19 cellular contexts compared by ENCODE assay signal in the genomic region with DNA sequence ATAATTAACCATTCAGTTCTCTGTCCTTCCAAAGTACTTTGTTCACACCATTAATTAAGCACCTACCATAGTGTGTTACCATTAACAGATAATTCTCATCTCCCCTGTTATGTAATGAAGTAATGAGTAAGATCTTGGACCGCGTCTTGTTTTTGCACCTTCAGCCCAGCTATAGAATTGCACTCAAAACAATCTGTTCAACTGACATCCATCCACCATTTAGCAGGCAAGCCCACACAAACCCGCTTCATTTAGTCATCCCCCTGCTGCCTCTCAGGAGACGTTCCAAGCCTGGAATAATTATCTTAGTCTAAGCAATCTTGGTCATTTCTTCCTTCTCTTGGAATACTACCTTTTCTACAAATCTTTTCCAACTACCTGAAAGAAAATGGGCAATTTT.
DNase-seq lines count a peak whose midpoint lies in the region; ATAC-seq lines count a peak whose summit lies in the region.
"Had no signal": no experiment of that assay in that cellular context is flagged by ENCODE, and none has a peak within 500 bp of the region (broad histone marks: within the 10 kb centered on the region; RNA-seq: fewer than 3 reads in every experiment).

No MANE protein-coding gene starts in this region.

- no peak for ATAC-seq in central memory CD8-positive, alpha-beta T cell (replicated peaks; ENCODE audit: extremely low read depth, poor library complexity, severe bottlenecking)
- ATAC-seq in naive thymus-derived CD8-positive, alpha-beta T cell: no peak
- ATAC-seq in GM21737 (IDR thresholded peaks at IDR 0.05; ENCODE audit: unreplicated experiment) (no peak), HG02642 (IDR thresholded peaks at IDR 0.05; ENCODE audit: poor library complexity, unreplicated experiment) (no peak)
- ATAC-seq: A549, body of pancreas, heart right ventricle, left lung, upper lobe of right lung had no signal

- peaks cover 29% of the 10 kb centered on the region for H3K4me1 Mint-ChIP-seq in activated CD4-positive, alpha-beta T cell treated with anti-CD3 and anti-CD28 coated beads, Interleukin-2, amount 10 ng/mL, durations not matched to agents 24 days and 14 days
- peaks cover 27% of the 10 kb centered on the region for H3K4me1 Mint-ChIP-seq in activated CD4-positive, alpha-beta T cell treated with anti-CD3 and anti-CD28 coated beads, Interleukin-2, amount 10 ng/mL, durations not matched to agents 7 days and 5 days
- peaks cover 26% of the 10 kb centered on the region for H3K4me1 Mint-ChIP-seq in central memory CD8-positive, alpha-beta T cell
- H3K4me1 Mint-ChIP-seq in naive thymus-derived CD8-positive, alpha-beta T cell: peaks cover 10 to 26% (median 13%) of the 10 kb centered on the region in 4 donors

- H3K4me3 Mint-ChIP-seq in activated CD4-positive, alpha-beta T cell treated with anti-CD3 and anti-CD28 coated beads, Interleukin-2, amount 10 ng/mL, durations not matched to agents 24 days and 14 days: no peak overlapping the region
- no peak overlapping the region for H3K4me3 Mint-ChIP-seq in activated CD4-positive, alpha-beta T cell treated with anti-CD3 and anti-CD28 coated beads, Interleukin-2, amount 10 ng/mL, durations not matched to agents 7 days and 5 days
- no peak overlapping the region for H3K4me3 Mint-ChIP-seq in central memory CD8-positive, alpha-beta T cell
- H3K4me3 Mint-ChIP-seq in naive thymus-derived CD8-positive, alpha-beta T cell: no peak overlapping the region

- POLR2A ChIA-PET in activated CD4-positive, alpha-beta T cell treated with anti-CD3 and anti-CD28 coated beads, Interleukin-2, amount 10 ng/mL, durations not matched to agents 7 days and 5 days (lab: Charles Lee): no interaction called here
- POLR2A ChIA-PET in naive thymus-derived CD8-positive, alpha-beta T cell (lab: Charles Lee): interaction anchor here (0.6 to 1.8 kb wide), 2 partner anchors 31 to 47 kb away, joined by 3 to 4 read pairs; no protein-coding TSS in a partner anchor

- CTCF ChIA-PET in activated CD4-positive, alpha-beta T cell treated with anti-CD3 and anti-CD28 coated beads, Interleukin-2, amount 10 ng/mL, durations not matched to agents 7 days and 5 days (lab: Charles Lee): interaction anchor here (0.6 kb wide), 1 partner anchor 169 kb away, joined by 4 read pairs; no protein-coding TSS in a partner anchor

- peaks cover 4% of the 10 kb centered on the region for H3K9me3 Mint-ChIP-seq in activated CD4-positive, alpha-beta T cell treated with anti-CD3 and anti-CD28 coated beads, Interleukin-2, amount 10 ng/mL, durations not matched to agents 24 days and 14 days
- no peaks in the 10 kb centered on the region for H3K9me3 Mint-ChIP-seq in activated CD4-positive, alpha-beta T cell treated with anti-CD3 and anti-CD28 coated beads, Interleukin-2, amount 10 ng/mL, durations not matched to agents 7 days and 5 days
- H3K9me3 Mint-ChIP-seq in central memory CD8-positive, alpha-beta T cell: no peaks in the 10 kb centered on the region
- H3K9me3 Mint-ChIP-seq in naive thymus-derived CD8-positive, alpha-beta T cell: no peaks in the 10 kb centered on the region

- DNase-seq in activated CD4-positive, alpha-beta T cell treated with anti-CD3 and anti-CD28 coated beads, Interleukin-2, amount 10 ng/mL, durations not matched to agents 24 days and 14 days: no peak
- no peak for DNase-seq in activated CD4-positive, alpha-beta T cell treated with anti-CD3 and anti-CD28 coated beads, Interleukin-2, amount 10 ng/mL, durations not matched to agents 7 days and 5 days
- DNase-seq in NCI-H446 treated with DMSO at 0.1 percent for 48 hours (lab: John Stamatoyannopoulos, UW): peak; percentile 56
- DNase-seq in central memory CD8-positive, alpha-beta T cell (ENCODE audit: low spot score in 2 of 2): no peak
- no peak for DNase-seq in naive thymus-derived CD8-positive, alpha-beta T cell
- DNase-seq in GM19240 (ENCODE audit: insufficient read length, low spot score): no peak
- DNase-seq: activated naive CD4-positive, alpha-beta T cell treated with anti-CD3 and anti-CD28 coated beads, Interleukin-2, amount 50 U/mL, for 16 hours; body of pancreas; cortex of kidney; DMS 273 treated with DMSO at 0.1 percent for 48 hours; heart right ventricle; left lung; NCI-H1105; NCI-H510A treated with DMSO at 0.1 percent for 48 hours; stimulated activated CD4-positive, alpha-beta T cell treated with anti-CD3 and anti-CD28 coated beads, Interleukin-2, amount 100 ng/mL, for 48 hours; upper lobe of right lung had no signal

- no peaks in the 10 kb centered on the region for H3K27me3 Mint-ChIP-seq in activated CD4-positive, alpha-beta T cell treated with anti-CD3 and anti-CD28 coated beads, Interleukin-2, amount 10 ng/mL, durations not matched to agents 24 days and 14 days
- no peaks in the 10 kb centered on the region for H3K27me3 Mint-ChIP-seq in activated CD4-positive, alpha-beta T cell treated with anti-CD3 and anti-CD28 coated beads, Interleukin-2, amount 10 ng/mL, durations not matched to agents 7 days and 5 days
- H3K27me3 Mint-ChIP-seq in central memory CD8-positive, alpha-beta T cell: no peaks in the 10 kb centered on the region
- no peaks in the 10 kb centered on the region for H3K27me3 Mint-ChIP-seq in naive thymus-derived CD8-positive, alpha-beta T cell

- intact Hi-C loops in activated CD4-positive, alpha-beta T cell treated with anti-CD3 and anti-CD28 coated beads, Interleukin-2, amount 10 ng/mL, durations not matched to agents 24 days and 14 days (cut with micrococcal nuclease): no loop called here

- peaks cover 49% of the 10 kb centered on the region for H3K36me3 Mint-ChIP-seq in activated CD4-positive, alpha-beta T cell treated with anti-CD3 and anti-CD28 coated beads, Interleukin-2, amount 10 ng/mL, durations not matched to agents 24 days and 14 days (ENCODE audit: low read depth)
- peaks cover 44% of the 10 kb centered on the region for H3K36me3 Mint-ChIP-seq in activated CD4-positive, alpha-beta T cell treated with anti-CD3 and anti-CD28 coated beads, Interleukin-2, amount 10 ng/mL, durations not matched to agents 7 days and 5 days (ENCODE audit: low read depth)
- peaks cover 14% of the 10 kb centered on the region for H3K36me3 Mint-ChIP-seq in central memory CD8-positive, alpha-beta T cell (ENCODE audit: insufficient read depth)
- peaks cover 9 to 22% (median 19%) of the 10 kb centered on the region in 3 donors for H3K36me3 Mint-ChIP-seq in naive thymus-derived CD8-positive, alpha-beta T cell

- peak overlapping the region; percentile 54 for H3K27ac Mint-ChIP-seq in activated CD4-positive, alpha-beta T cell treated with anti-CD3 and anti-CD28 coated beads, Interleukin-2, amount 10 ng/mL, durations not matched to agents 24 days and 14 days
- H3K27ac Mint-ChIP-seq in activated CD4-positive, alpha-beta T cell treated with anti-CD3 and anti-CD28 coated beads, Interleukin-2, amount 10 ng/mL, durations not matched to agents 7 days and 5 days: no peak overlapping the region
- peak overlapping the region; percentile 33 for H3K27ac Mint-ChIP-seq in central memory CD8-positive, alpha-beta T cell (ENCODE audit: low read depth)
- H3K27ac Mint-ChIP-seq in naive thymus-derived CD8-positive, alpha-beta T cell: peak overlapping the region in 8 of 10 donors; percentile 25 to 89 (median 61)
